ENCODE assay signal across 1 cellular context in the genomic region with DNA sequence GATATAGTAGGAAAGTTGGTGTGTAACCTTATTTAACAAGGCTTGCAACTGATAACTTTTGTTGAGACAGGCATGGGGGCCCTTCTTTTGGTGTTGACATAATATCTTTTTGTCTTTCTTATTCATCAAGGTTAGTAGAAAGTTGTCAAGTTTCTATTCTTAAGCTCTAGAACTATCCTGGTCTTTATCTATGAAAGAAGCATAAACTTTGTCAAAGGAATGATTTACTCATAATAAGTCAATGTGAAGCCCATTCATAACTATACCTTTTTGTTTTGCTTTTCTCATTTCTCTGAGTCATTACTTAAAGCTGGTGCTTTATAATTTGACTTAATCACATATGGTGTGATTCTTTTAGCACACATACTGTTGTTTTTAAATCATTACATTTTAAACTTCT.
TF ChIP-seq lines count a peak whose summit lies in the region.

No MANE protein-coding gene starts in this region.

TF ChIP-seq in GM23338, 12 proteins besides CTCF, POLR2A, EP300 and RAD21 (continued from another document):
- TF ChIP-seq, protein P1, sequence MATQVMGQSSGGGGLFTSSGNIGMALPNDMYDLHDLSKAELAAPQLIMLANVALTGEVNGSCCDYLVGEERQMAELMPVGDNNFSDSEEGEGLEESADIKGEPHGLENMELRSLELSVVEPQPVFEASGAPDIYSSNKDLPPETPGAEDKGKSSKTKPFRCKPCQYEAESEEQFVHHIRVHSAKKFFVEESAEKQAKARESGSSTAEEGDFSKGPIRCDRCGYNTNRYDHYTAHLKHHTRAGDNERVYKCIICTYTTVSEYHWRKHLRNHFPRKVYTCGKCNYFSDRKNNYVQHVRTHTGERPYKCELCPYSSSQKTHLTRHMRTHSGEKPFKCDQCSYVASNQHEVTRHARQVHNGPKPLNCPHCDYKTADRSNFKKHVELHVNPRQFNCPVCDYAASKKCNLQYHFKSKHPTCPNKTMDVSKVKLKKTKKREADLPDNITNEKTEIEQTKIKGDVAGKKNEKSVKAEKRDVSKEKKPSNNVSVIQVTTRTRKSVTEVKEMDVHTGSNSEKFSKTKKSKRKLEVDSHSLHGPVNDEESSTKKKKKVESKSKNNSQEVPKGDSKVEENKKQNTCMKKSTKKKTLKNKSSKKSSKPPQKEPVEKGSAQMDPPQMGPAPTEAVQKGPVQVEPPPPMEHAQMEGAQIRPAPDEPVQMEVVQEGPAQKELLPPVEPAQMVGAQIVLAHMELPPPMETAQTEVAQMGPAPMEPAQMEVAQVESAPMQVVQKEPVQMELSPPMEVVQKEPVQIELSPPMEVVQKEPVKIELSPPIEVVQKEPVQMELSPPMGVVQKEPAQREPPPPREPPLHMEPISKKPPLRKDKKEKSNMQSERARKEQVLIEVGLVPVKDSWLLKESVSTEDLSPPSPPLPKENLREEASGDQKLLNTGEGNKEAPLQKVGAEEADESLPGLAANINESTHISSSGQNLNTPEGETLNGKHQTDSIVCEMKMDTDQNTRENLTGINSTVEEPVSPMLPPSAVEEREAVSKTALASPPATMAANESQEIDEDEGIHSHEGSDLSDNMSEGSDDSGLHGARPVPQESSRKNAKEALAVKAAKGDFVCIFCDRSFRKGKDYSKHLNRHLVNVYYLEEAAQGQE (IDR thresholded peaks at IDR 0.05; ENCODE audit: unreplicated experiment): no peak
- TF ChIP-seq POLR2AphosphoS5 (IDR thresholded peaks at IDR 0.05; ENCODE audit: low read depth) (no peak), EZH2 (IDR thresholded peaks at IDR 0.05; ENCODE audit: low read depth, unreplicated experiment) (no peak), CREB1 (CRISPR knock-in tag; IDR thresholded peaks at IDR 0.05; ENCODE audit: low read depth) (no peak), EZH2phosphoT487 (IDR thresholded peaks at IDR 0.05; ENCODE audit: unreplicated experiment) (no peak), JUNB (IDR thresholded peaks at IDR 0.05; ENCODE audit: unreplicated experiment) (no peak), ZNF331 (CRISPR knock-in tag; IDR thresholded peaks at IDR 0.05; ENCODE audit: low read depth) (no peak)
TF ChIP-seq in GM23338: peak in this region for 0.
